Comparison of ENCODE assay signal across 21 cellular contexts in genomic region chr2:179817181-179817841, GRCh38. TPM values are rescaled to one million over a fixed set of nuclear protein-coding genes. Genes with fewer than 3 reads are reported as not detected.
A peak's percentile ranks its signal among the peaks of the same experiment; 100 is the strongest.
DNase-seq lines count a peak whose midpoint lies in the region; ATAC-seq and TF ChIP-seq lines count a peak whose summit lies in the region.
"Had no signal": no experiment of that assay in that cellular context is flagged by ENCODE, and none has a peak within 500 bp of the region (broad histone marks: within the 10 kb centered on the region; RNA-seq: fewer than 3 reads in every experiment).

No MANE protein-coding gene starts in this region.

- H3K4me1 ChIP-seq in HEK293 (ENCODE audit: control insufficient read depth, insufficient read depth, low read length) = peaks cover 13% of the 10 kb centered on the region
- H3K4me1 ChIP-seq in PC-9 (replicated peaks; ENCODE audit: insufficient read depth) = no peaks in the 10 kb centered on the region
- no peaks in the 10 kb centered on the region for H3K4me1 ChIP-seq in hepatocyte (ENCODE audit: insufficient read depth)
- H3K4me1 ChIP-seq: uterus had no signal

- H3K9me2 ChIP-seq in PC-9 (ENCODE audit: insufficient read depth) = 0 out of 2 replicates have a peak, but pooled peaks cover 9% of the 10 kb centered on the region
- H3K9me2 ChIP-seq in hepatocyte (replicated peaks; ENCODE audit: insufficient read depth) = no peaks in the 10 kb centered on the region

- POLR2A ChIA-PET in HEK293 (lab: Yijun Ruan, JAX) = no interaction called here
- POLR2A ChIA-PET in PC-9 (lab: Charles Lee; ENCODE audit: unreplicated experiment) = no interaction called here

- H3K36me3 ChIP-seq in HEK293 (ENCODE audit: control insufficient read depth in 2 of 2, insufficient read depth in 1 of 2, low read length in 2 of 2) (no peaks in the 10 kb centered on the region), PC-9 (ENCODE audit: low read depth) (no peaks in the 10 kb centered on the region), hepatocyte (replicated peaks; ENCODE audit: insufficient read depth, low read depth) (no peaks in the 10 kb centered on the region)
- H3K36me3 ChIP-seq: ovary, uterus had no signal

- no peak overlapping the region for H2AFZ ChIP-seq in PC-9
- no peak overlapping the region for H2AFZ ChIP-seq in hepatocyte

- ATAC-seq in GM19467 (IDR thresholded peaks at IDR 0.05; ENCODE audit: unreplicated experiment) = no peak
- ATAC-seq in HG03432 (IDR thresholded peaks at IDR 0.05; ENCODE audit: unreplicated experiment) = no peak
- ATAC-seq: activated naive CD4-positive, alpha-beta T cell treated with anti-CD3 and anti-CD28 coated beads, Interleukin-2, amount 50 U/mL, for 72 hours; activated T-cell treated with anti-CD3 and anti-CD28 coated beads, Interleukin-2, amount 50 U/mL, for 4 hours; T-helper 17 cell had no signal

- H3K9me3 ChIP-seq in HEK293 (ENCODE audit: control insufficient read depth, insufficient read depth, low read depth, low read length) (no peaks in the 10 kb centered on the region), PC-9 (ENCODE audit: insufficient read depth, low read depth) (no peaks in the 10 kb centered on the region), hepatocyte (ENCODE audit: low read depth) (no peaks in the 10 kb centered on the region)
- H3K9me3 ChIP-seq: ovary, uterus had no signal

- BruUV-seq in PC-9 (replicated peaks; lab: Mats Ljungman, UMichigan) = no TSS peak

- H3F3A ChIP-seq in PC-9 (ENCODE audit: insufficient read depth, low read depth) = no peaks in the 10 kb centered on the region

- CTCF ChIA-PET in HEK293 (lab: Yijun Ruan, JAX) (no interaction called here), PC-9 (lab: Charles Lee) (no interaction called here)

- no peak for DNase-seq in PC-9
- DNase-seq in fibroblast of mammary gland (ENCODE audit: low read depth) = peak; percentile 48
- DNase-seq in renal cortical epithelial cell (ENCODE audit: low read depth) = peak; percentile 50
- DNase-seq in hepatocyte (ENCODE audit: low spot score) = no peak
- no peak for DNase-seq in NCI-H2196 treated with DMSO at 0.1 percent for 48 hours (lab: John Stamatoyannopoulos, UW; ENCODE audit: unreplicated experiment)
- DNase-seq: activated CD4-positive, alpha-beta memory T cell treated with anti-CD3 and anti-CD28 coated beads, Interleukin-2, amount 10 ng/mL, durations not matched to agents 7 days and 5 days; activated T-cell treated with anti-CD3 and anti-CD28 coated beads, Interleukin-2, amount 50 U/mL, for 4 hours; dermis blood vessel endothelial cell; DMS79 treated with DMSO at 0.1 percent for 48 hours; NCI-H1694 treated with DMSO at 0.1 percent for 48 hours; NCI-H510A; ovary; SHP77; T-helper 17 cell; uterus had no signal

- WGBS in hepatocyte (ENCODE audit: low lambda C conversion rate, missing lambda C conversion rate) = 10% methylated on average over 1 of the region's 1 CpG

- intact Hi-C loops in PC-9 (cut with micrococcal nuclease; ENCODE audit: unreplicated experiment) = no loop called here

- H3K4me2 ChIP-seq in PC-9 = 0 out of 2 replicates have a peak overlapping the region, but pooled peaks have one; percentile 8
- no peak overlapping the region for H3K4me2 ChIP-seq in hepatocyte

- TF ChIP-seq CTCF in HEK293 (tag by site-specific recombination; IDR thresholded peaks at IDR 0.05) = no peak
- no peak for TF ChIP-seq CTCF in PC-9 (conservative IDR thresholded peaks at IDR 0.05)
- TF ChIP-seq CTCF in fibroblast of mammary gland (conservative IDR thresholded peaks at IDR 0.05; ENCODE audit: control insufficient read depth, insufficient read depth, low read depth, low read length) = no peak
- no peak for TF ChIP-seq CTCF in hepatocyte (IDR thresholded peaks at IDR 0.05; ENCODE audit: poor library complexity)

- H3K27me3 ChIP-seq in PC-9 (ENCODE audit: insufficient read depth, low read depth) (no peaks in the 10 kb centered on the region), hepatocyte (no peaks in the 10 kb centered on the region)
- H3K27me3 ChIP-seq: ovary, uterus had no signal

- H3K4me3 ChIP-seq in HEK293 (ENCODE audit: low read depth, low read length) (no peak overlapping the region), PC-9 (no peak overlapping the region), fibroblast of mammary gland (ENCODE audit: control insufficient read depth, low read depth, low read length) (no peak overlapping the region), hepatocyte (no peak overlapping the region)
- H3K4me3 ChIP-seq: lung, ovary, uterus had no signal

- H3K27ac ChIP-seq in HEK293 (ENCODE audit: extremely low read depth, low read depth, low read length) = no peak overlapping the region
- H3K27ac ChIP-seq in PC-9 = no peak overlapping the region
- H3K27ac ChIP-seq in hepatocyte = no peak overlapping the region
- H3K27ac ChIP-seq: epithelial cell of prostate, ovary, uterus had no signal

- H3K79me2 ChIP-seq in PC-9 (ENCODE audit: low read depth) (no peaks in the 10 kb centered on the region), hepatocyte (no peaks in the 10 kb centered on the region)

- H4K20me1 ChIP-seq in PC-9 (ENCODE audit: insufficient read depth) (no peaks in the 10 kb centered on the region), hepatocyte (ENCODE audit: insufficient read depth, poor library complexity, severe bottlenecking) (no peaks in the 10 kb centered on the region)

TF ChIP-seq in HEK293, 187 proteins besides CTCF, POLR2A, EP300 and RAD21 (continues in another document):
- no peak for TF ChIP-seq ZNF530 (tag by site-specific recombination; IDR thresholded peaks at IDR 0.05; ENCODE audit: low read depth)
- peak; percentile 86 for TF ChIP-seq ZSCAN4 (tag by site-specific recombination; IDR thresholded peaks at IDR 0.05)
- TF ChIP-seq ZNF837 (tag by site-specific recombination; IDR thresholded peaks at IDR 0.05) = no peak
- no peak for TF ChIP-seq ZNF248 (tag by site-specific recombination; IDR thresholded peaks at IDR 0.05)
- TF ChIP-seq ZXDB (tag by site-specific recombination; IDR thresholded peaks at IDR 0.05) = no peak
- TF ChIP-seq ZFHX2 (tag by site-specific recombination; conservative IDR thresholded peaks at IDR 0.05) = no peak
- no peak for TF ChIP-seq YY1 (tag by site-specific recombination; IDR thresholded peaks at IDR 0.05)
- 0 out of 2 replicates have a peak, but pooled peaks have one; percentile 22 for TF ChIP-seq GFI1B (tag by site-specific recombination; IDR thresholded peaks at IDR 0.05)
- peak; percentile 24; the same call in 1 of the 2 replicates for TF ChIP-seq HOXD13 (CRISPR knock-in tag; IDR thresholded peaks at IDR 0.05; ENCODE audit: borderline replicate concordance)
- peak; percentile 32; the same call in 1 of the 2 replicates for TF ChIP-seq HIC1 (tag by site-specific recombination; IDR thresholded peaks at IDR 0.05)
- TF ChIP-seq ZNF843 (tag by site-specific recombination; IDR thresholded peaks at IDR 0.05) = peak; percentile 50; the same call in 1 of the 2 replicates
- no peak for TF ChIP-seq ZNF513 (tag by site-specific recombination; IDR thresholded peaks at IDR 0.05)

RNA-seq across cellular contexts. Expression of gene ZNF385B, which starts 44.1 kb away (rescaled TPM):
- 2.8 and 4.1 TPM in 2 replicates for total RNA-seq in PC-9 (2021)
- 1.1 TPM in 1 of 2 replicates, not detected in the other for total RNA-seq in renal cortical epithelial cell
- total RNA-seq in hepatocyte = 1.5 and 2.4 TPM in 2 replicates
- polyA plus RNA-seq in hepatocyte = 1.5 and 1.8 TPM in 2 replicates
- total RNA-seq: activated CD4-positive, alpha-beta memory T cell treated with anti-CD3 and anti-CD28 coated beads, Interleukin-2, amount 10 ng/mL, durations not matched to agents 7 days and 5 days; activated naive CD4-positive, alpha-beta T cell treated with anti-CD3 and anti-CD28 coated beads, Interleukin-2, amount 50 U/mL, for 72 hours; dermis blood vessel endothelial cell; T-helper 17 cell had no signal

Comparison
In these comparisons a context has a peak if more than half of its experiments do, and no peak if none do; other contexts are left out.
1. DNase-seq: peak in fibroblast of mammary gland (single experiment) and renal cortical epithelial cell (single experiment); none in PC-9 (0 of 2), hepatocyte (single experiment) and NCI-H2196 treated with DMSO at 0.1 percent for 48 hours (single experiment).